ENCODE assay signal across 20 cellular contexts in the genomic region with DNA sequence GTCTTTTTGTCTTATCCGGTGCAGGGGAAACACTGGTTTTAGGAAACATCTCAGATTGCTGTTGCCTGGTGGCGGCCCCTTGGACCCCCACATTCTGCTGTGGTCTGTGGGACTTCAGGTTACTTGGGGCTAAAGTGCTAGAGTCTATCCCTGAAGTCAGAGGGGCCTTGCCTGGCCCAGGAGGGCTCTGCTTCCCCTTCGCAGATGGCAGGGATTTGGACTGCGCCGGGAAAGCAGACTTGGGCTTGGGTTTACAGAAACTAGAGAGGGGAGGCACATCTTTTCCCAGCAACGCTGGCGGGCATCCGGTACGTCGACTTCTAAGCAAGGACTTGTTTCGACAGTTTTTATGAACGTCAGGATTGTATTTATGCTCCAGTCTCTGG. TPM values are rescaled to one million over a fixed set of nuclear protein-coding genes. Genes with fewer than 3 reads are reported as not detected.
DNase-seq lines count a peak whose midpoint lies in the region; ATAC-seq and TF ChIP-seq lines count a peak whose summit lies in the region.
"Had no signal": no experiment of that assay in that cellular context is flagged by ENCODE, and none has a peak within 500 bp of the region (broad histone marks: within the 10 kb centered on the region; RNA-seq: fewer than 3 reads in every experiment).

No MANE protein-coding gene starts in this region.

- no peaks in the 10 kb centered on the region for H3K27me3 Mint-ChIP-seq in CD8-positive, alpha-beta memory T cell
- H3K27me3 Mint-ChIP-seq in activated naive CD8-positive, alpha-beta T cell = no peaks in the 10 kb centered on the region
- H3K27me3 Mint-ChIP-seq in neural crest cell (ENCODE audit: low read depth) (no peaks in the 10 kb centered on the region), endodermal cell (ENCODE audit: insufficient read depth) (no peaks in the 10 kb centered on the region)
- H3K27me3 Mint-ChIP-seq: brain, naive B cell had no signal

- POLR2A ChIA-PET in CD8-positive, alpha-beta memory T cell (lab: Charles Lee) = no interaction called here

- H3K4me1 ChIP-seq in BLaER1 (peaks cover 75% of the 10 kb centered on the region), endodermal cell (ENCODE audit: control insufficient read depth, insufficient read depth, low read length) (peaks cover 11% of the 10 kb centered on the region)
- H3K4me1 ChIP-seq in CD8-positive, alpha-beta memory T cell (ENCODE audit: insufficient read depth, low read length) = peaks cover 86% of the 10 kb centered on the region

- H3K36me3 ChIP-seq in BLaER1 = peaks cover 92% of the 10 kb centered on the region
- peaks cover 46% of the 10 kb centered on the region for H3K36me3 ChIP-seq in CD8-positive, alpha-beta memory T cell (ENCODE audit: insufficient read depth, low read length)
- H3K36me3 ChIP-seq in endodermal cell (ENCODE audit: control insufficient read depth, insufficient read depth, low read length) = peaks cover 98% of the 10 kb centered on the region

- peak overlapping the region; percentile 77; the same call in 1 of the 2 replicates for H3K4me2 ChIP-seq in BLaER1

- DNase-seq in CD8-positive, alpha-beta memory T cell = peak in 1 of 5 donors; percentile 15
- no peak for DNase-seq in neural crest cell (ENCODE audit: low read depth, low spot score)
- DNase-seq in endodermal cell = no peak
- no peak for DNase-seq in pons (ENCODE audit: low spot score)
- DNase-seq: activated CD4-positive, alpha-beta T cell treated with anti-CD3 and anti-CD28 coated beads, Interleukin-2, amount 50 U/mL, for 48 hours; activated effector memory CD4-positive, alpha-beta T cell treated with anti-CD3 and anti-CD28 coated beads, Interleukin-2, amount 50 U/mL, for 16 hours; DMS53; heart left ventricle; lower lobe of right lung; naive B cell; NCI-H187; NCI-H510A; testis had no signal

- TF ChIP-seq CTCF in neural crest cell (conservative IDR thresholded peaks at IDR 0.05) = no peak
- no peak for TF ChIP-seq CTCF in endodermal cell (conservative IDR thresholded peaks at IDR 0.05)

- peaks cover 15 to 97% (median 38%) of the 10 kb centered on the region in 3 donors for H3K36me3 Mint-ChIP-seq in CD8-positive, alpha-beta memory T cell
- peaks cover 16% of the 10 kb centered on the region for H3K36me3 Mint-ChIP-seq in activated naive CD8-positive, alpha-beta T cell
- peaks cover 33% of the 10 kb centered on the region for H3K36me3 Mint-ChIP-seq in neural crest cell (ENCODE audit: low read depth)
- peaks cover 86% of the 10 kb centered on the region for H3K36me3 Mint-ChIP-seq in endodermal cell (ENCODE audit: low read depth)

- peak overlapping the region; percentile 74 to 94 (median 90) for H3K27ac Mint-ChIP-seq in CD8-positive, alpha-beta memory T cell
- peak overlapping the region; percentile 94 for H3K27ac Mint-ChIP-seq in activated naive CD8-positive, alpha-beta T cell
- H3K27ac Mint-ChIP-seq in neural crest cell (ENCODE audit: unreplicated experiment) (peak overlapping the region; percentile 71), endodermal cell (no peak overlapping the region)

- H3K9me3 ChIP-seq in BLaER1 (no peaks in the 10 kb centered on the region), endodermal cell (ENCODE audit: control insufficient read depth, low read length) (no peaks in the 10 kb centered on the region)
- H3K9me3 ChIP-seq in CD8-positive, alpha-beta memory T cell (ENCODE audit: low read length) = no peaks in the 10 kb centered on the region
- H3K9me3 ChIP-seq: HAP-1, heart left ventricle, lower lobe of right lung, SJSA1, testis had no signal

- H3K4me1 Mint-ChIP-seq in CD8-positive, alpha-beta memory T cell = peaks cover 81 to 96% (median 91%) of the 10 kb centered on the region in 3 donors
- peaks cover 89% of the 10 kb centered on the region for H3K4me1 Mint-ChIP-seq in activated naive CD8-positive, alpha-beta T cell (ENCODE audit: low read depth)
- H3K4me1 Mint-ChIP-seq in neural crest cell = peaks cover 25% of the 10 kb centered on the region
- peaks cover 25% of the 10 kb centered on the region for H3K4me1 Mint-ChIP-seq in endodermal cell

- H3K27ac ChIP-seq in BLaER1 (peak overlapping the region; percentile 3; the same call in 1 of the 2 replicates), endodermal cell (ENCODE audit: low read depth, low read length) (no peak overlapping the region)
- no peak overlapping the region for H3K27ac ChIP-seq in CD8-positive, alpha-beta memory T cell (ENCODE audit: low read depth, low read length)
- H3K27ac ChIP-seq: heart left ventricle, lower lobe of right lung, SJSA1, testis had no signal

- no peaks in the 10 kb centered on the region for H3K9me3 Mint-ChIP-seq in CD8-positive, alpha-beta memory T cell
- H3K9me3 Mint-ChIP-seq in activated naive CD8-positive, alpha-beta T cell (ENCODE audit: low read depth) = no peaks in the 10 kb centered on the region
- H3K9me3 Mint-ChIP-seq in neural crest cell (no peaks in the 10 kb centered on the region), endodermal cell (no peaks in the 10 kb centered on the region)
- H3K9me3 Mint-ChIP-seq: brain, naive B cell had no signal

- no peak overlapping the region for H3K4me3 ChIP-seq in BLaER1
- H3K4me3 ChIP-seq in CD8-positive, alpha-beta memory T cell (ENCODE audit: low read length) = no peak overlapping the region
- H3K4me3 ChIP-seq in endodermal cell (ENCODE audit: low read length) = no peak overlapping the region
- H3K4me3 ChIP-seq: HAP-1, heart left ventricle, lower lobe of right lung, SJSA1, testis had no signal

- no peak for ATAC-seq in GM18511 (IDR thresholded peaks at IDR 0.05; ENCODE audit: unreplicated experiment)
- ATAC-seq: heart left ventricle, lower lobe of right lung, right cardiac atrium had no signal

- WGBS in endodermal cell (ENCODE audit: insufficient coverage in 1 of 2, insufficient read length in 1 of 2), 2 experiments = 96 to 98% methylated on average over 11 to 12 of the region's 12 CpGs

- H3K27me3 ChIP-seq in BLaER1 = no peaks in the 10 kb centered on the region
- no peaks in the 10 kb centered on the region for H3K27me3 ChIP-seq in CD8-positive, alpha-beta memory T cell (ENCODE audit: insufficient read depth, low read length, poor library complexity, severe bottlenecking)
- no peaks in the 10 kb centered on the region for H3K27me3 ChIP-seq in endodermal cell (ENCODE audit: control insufficient read depth, insufficient read depth, low read length, poor library complexity, severe bottlenecking)
- H3K27me3 ChIP-seq: heart left ventricle, SJSA1, testis had no signal

- H3K9ac ChIP-seq in BLaER1 = no peak overlapping the region
- H3K9ac ChIP-seq in endodermal cell (ENCODE audit: extremely low read depth, low read length, poor library complexity, severe bottlenecking) = no peak overlapping the region

- peaks cover 100% of the 10 kb centered on the region for H4K20me1 ChIP-seq in BLaER1

- CTCF ChIA-PET in CD8-positive, alpha-beta memory T cell (lab: Charles Lee) = interaction anchor here (1.1 to 8.9 kb wide), 6 partner anchors 11 to 381 kb away, joined by 3 to 83 read pairs (median 4); no protein-coding TSS in a partner anchor

- peak overlapping the region; percentile 55 to 79 (median 67) for H3K4me3 Mint-ChIP-seq in CD8-positive, alpha-beta memory T cell
- H3K4me3 Mint-ChIP-seq in activated naive CD8-positive, alpha-beta T cell = peak overlapping the region; percentile 65
- H3K4me3 Mint-ChIP-seq in neural crest cell (no peak overlapping the region), endodermal cell (no peak overlapping the region)
- H3K4me3 Mint-ChIP-seq: brain had no signal

RNA-seq across cellular contexts. Expression of a gene that starts 17.5 kb away (rescaled TPM):
- total RNA-seq in CD8-positive, alpha-beta memory T cell = 10 to 100 TPM; 52.5 to 54.3 TPM
- 24.0 TPM for polyA plus RNA-seq in CD8-positive, alpha-beta memory T cell
- 32.0 and 35.5 TPM in 2 replicates for total RNA-seq in neural crest cell
- 100 to 1,000 TPM; 100 to 123 TPM for total RNA-seq in endodermal cell
- polyA plus RNA-seq in endodermal cell (2013, experiment 1 of 2) = 45.7 TPM
- polyA plus RNA-seq in endodermal cell (2013, experiment 2 of 2) = 46.1 TPM

Comparison
In these comparisons a context has a peak if more than half of its experiments do, and no peak if none do; other contexts are left out.
1. H3K4me3 Mint-ChIP-seq: peak in CD8-positive, alpha-beta memory T cell (7 of 7) and activated naive CD8-positive, alpha-beta T cell (single experiment); none in neural crest cell (single experiment) and endodermal cell (single experiment).